ENCODE assay signal across 24 cellular contexts in genomic region chr10:48872234-48872633, GRCh38.
"Had no signal": no experiment of that assay in that cellular context is flagged by ENCODE, and none has a peak within 500 bp of the region (broad histone marks: within the 10 kb centered on the region; RNA-seq: fewer than 3 reads in every experiment).

No MANE protein-coding gene starts in this region.

- H3K36me3 ChIP-seq: gastroesophageal sphincter, neural progenitor cell, right lobe of liver, stomach, thyroid gland had no signal

- H3K4me2 ChIP-seq: hepatocyte, neural progenitor cell had no signal

- H3K27me3 Mint-ChIP-seq: progenitor cell of endocrine pancreas had no signal

- H3K27ac ChIP-seq: foreskin keratinocyte, gastroesophageal sphincter, heart left ventricle, hepatocyte, left lung, neural progenitor cell, parathyroid adenoma, right lobe of liver, stomach, thyroid gland had no signal

- H3K4me3 Mint-ChIP-seq: effector memory CD8-positive, alpha-beta T cell; naive thymus-derived CD4-positive, alpha-beta T cell; nephron; neural progenitor cell had no signal

- H3K79me2 ChIP-seq: hepatocyte, parathyroid adenoma had no signal

- H3K9me3 ChIP-seq: gastroesophageal sphincter, heart left ventricle, left lung, right lobe of liver, stomach, thyroid gland had no signal

- FAIRE-seq: kidney, small intestine had no signal

- H3K36me3 Mint-ChIP-seq: naive thymus-derived CD4-positive, alpha-beta T cell; neural progenitor cell had no signal

- H3K27ac Mint-ChIP-seq: effector memory CD8-positive, alpha-beta T cell; naive thymus-derived CD4-positive, alpha-beta T cell; nephron; neural progenitor cell; progenitor cell of endocrine pancreas had no signal

- H3K4me1 Mint-ChIP-seq: naive thymus-derived CD4-positive, alpha-beta T cell; nephron; neural progenitor cell had no signal

- H3K4me3 ChIP-seq: gastroesophageal sphincter, heart left ventricle, hepatocyte, left lung, neural progenitor cell, right lobe of liver, stomach, thyroid gland had no signal

- ATAC-seq: effector memory CD8-positive, alpha-beta T cell; foreskin keratinocyte; gastroesophageal sphincter; heart left ventricle; left lung; naive thymus-derived CD4-positive, alpha-beta T cell; right lobe of liver had no signal

- H2AFZ ChIP-seq: hepatocyte, neural progenitor cell, parathyroid adenoma had no signal

- H3K4me1 ChIP-seq: foreskin keratinocyte, gastroesophageal sphincter, heart left ventricle, left lung, neural progenitor cell, parathyroid adenoma, right lobe of liver, stomach, thyroid gland had no signal

- DNase-seq: cortex of kidney; effector memory CD8-positive, alpha-beta T cell; foreskin keratinocyte; heart left ventricle; kidney; left lung; mesendoderm; midbrain; naive thymus-derived CD4-positive, alpha-beta T cell; right lobe of liver; small intestine; stimulated activated CD4-positive, alpha-beta T cell treated with anti-CD3 and anti-CD28 coated beads, Interleukin-1b, Interleukin-23, amount 100 ng/mL, for 48 hours; stimulated activated CD4-positive, alpha-beta T cell treated with anti-CD3 and anti-CD28 coated beads, Interleukin-4, amount 100 ng/mL, for 1 hour; stimulated activated CD8-positive, alpha-beta memory T cell treated with anti-CD3 and anti-CD28 coated beads, Interleukin-4, amount 100 ng/mL, for 48 hours; stimulated activated naive CD4-positive, alpha-beta T cell treated with Interleukin-2 at 50 U/mL for 16 hours; stomach; thyroid gland; trophoblast cell had no signal

- H3K9ac ChIP-seq: neural progenitor cell, parathyroid adenoma had no signal

- H3K9me3 Mint-ChIP-seq: effector memory CD8-positive, alpha-beta T cell; naive thymus-derived CD4-positive, alpha-beta T cell; nephron; neural progenitor cell had no signal

- H3K27me3 ChIP-seq: foreskin keratinocyte, gastroesophageal sphincter, heart left ventricle, hepatocyte, left lung, neural progenitor cell, right lobe of liver, stomach, thyroid gland had no signal
